ENCODE assay signal across 20 cellular contexts in genomic region chr7:157589680-157590079, GRCh38.
DNase-seq lines count a peak whose midpoint lies in the region; ATAC-seq, FAIRE-seq and TF ChIP-seq lines count a peak whose summit lies in the region.
"Had no signal": no experiment of that assay in that cellular context is flagged by ENCODE, and none has a peak within 500 bp of the region (broad histone marks: within the 10 kb centered on the region; RNA-seq: fewer than 3 reads in every experiment).

No MANE protein-coding gene starts in this region.

- H3K4me3 ChIP-seq in kidney (ENCODE audit: low read length in 2 of 2), result no peak overlapping the region
- no peak overlapping the region for H3K4me3 ChIP-seq in testis
- H3K4me3 ChIP-seq: A549 had no signal

- H3K36me3 Mint-ChIP-seq in T-helper 17 cell (ENCODE audit: low read depth), result no peaks in the 10 kb centered on the region

- H3K4me3 Mint-ChIP-seq in T-helper 17 cell, result no peak overlapping the region
- H3K4me3 Mint-ChIP-seq: CD4-positive, alpha-beta T cell; H9 had no signal

- peak; percentile 51 for ATAC-seq in Right ventricle myocardium superior (ENCODE audit: poor library complexity)
- ATAC-seq in T-helper 17 cell, result no peak
- ATAC-seq in GM18498 (IDR thresholded peaks at IDR 0.05; ENCODE audit: unreplicated experiment), result no peak
- ATAC-seq: A549 had no signal

- H3K27ac Mint-ChIP-seq in T-helper 17 cell, result peak overlapping the region; percentile 9
- H3K27ac Mint-ChIP-seq: CD4-positive, alpha-beta T cell; H9 had no signal

- no peaks in the 10 kb centered on the region for H3K4me1 ChIP-seq in kidney (ENCODE audit: control insufficient read depth in 1 of 2, insufficient read depth in 1 of 2, low read depth in 1 of 2, low read length in 2 of 2)
- H3K4me1 ChIP-seq in testis, result no peaks in the 10 kb centered on the region
- H3K4me1 ChIP-seq: A549, Caco-2 had no signal

- H3K9ac ChIP-seq in kidney (ENCODE audit: low read length in 2 of 2), result no peak overlapping the region

- H3K4me1 Mint-ChIP-seq in T-helper 17 cell, result peaks cover 3% of the 10 kb centered on the region

- 52 to 61% methylated on average over 11 of the region's 11 CpGs for WGBS in testis, 2 donors

- TF ChIP-seq POLR2A in testis (IDR thresholded peaks at IDR 0.05), result no peak

- H3K27me3 Mint-ChIP-seq in T-helper 17 cell, result peaks cover 65% of the 10 kb centered on the region

- no peaks in the 10 kb centered on the region for H3K9me3 ChIP-seq in T-helper 17 cell (ENCODE audit: control insufficient read depth, low read length, poor library complexity, severe bottlenecking)
- H3K9me3 ChIP-seq in kidney (ENCODE audit: control insufficient read depth in 1 of 2, low read length in 2 of 2), result no peaks in the 10 kb centered on the region
- no peaks in the 10 kb centered on the region for H3K9me3 ChIP-seq in testis
- H3K9me3 ChIP-seq: A549, Caco-2 had no signal

- no peak overlapping the region for H3K27ac ChIP-seq in kidney (ENCODE audit: low read depth in 2 of 2, low read length in 2 of 2)
- H3K27ac ChIP-seq in testis, result peak overlapping the region in 1 of 2 donors; percentile 7
- H3K27ac ChIP-seq: 22Rv1, A549, C4-2B had no signal

- intact Hi-C loops in Right ventricle myocardium superior (cut with DNase I), result no loop called here
- intact Hi-C loops in cardiac septum (cut with DNase I), result no loop called here
- intact Hi-C loops in kidney (cut with DNase I), result no loop called here
- intact Hi-C loops in testis (cut with DNase I; ENCODE audit: low total_unique reads), result no loop called here

- no peak for FAIRE-seq in kidney (lab: Jason Lieb, UNC)
- FAIRE-seq: A549, D721Med, GM12892, GM19239, H1, HTR-8/SVneo had no signal

- TF ChIP-seq CTCF in kidney (IDR thresholded peaks at IDR 0.05; ENCODE audit: borderline replicate concordance, extremely low read depth, insufficient read depth) (no peak), testis (IDR thresholded peaks at IDR 0.05) (no peak)

- H3K27me3 ChIP-seq in testis, result no peaks in the 10 kb centered on the region

- H3K36me3 ChIP-seq in kidney (ENCODE audit: control insufficient read depth in 1 of 2, insufficient read depth in 2 of 2, low read length in 2 of 2) (no peaks in the 10 kb centered on the region), testis (ENCODE audit: low read depth, missing control alignments) (no peaks in the 10 kb centered on the region)

- DNase-seq in Right ventricle myocardium superior (no peak), cardiac septum (ENCODE audit: low spot score) (no peak), T-helper 17 cell (no peak), kidney (peak; percentile 42), testis (peak; percentile 67), T-helper 1 cell (no peak)
- DNase-seq: AML-193; Caco-2; CD4-positive, alpha-beta T cell; GDM1; H9 had no signal

Comparison
In these comparisons a context has a peak if more than half of its experiments do, and no peak if none do; other contexts are left out.
1. DNase-seq: peak in kidney (single experiment) and testis (single experiment); none in Right ventricle myocardium superior (single experiment), cardiac septum (single experiment), T-helper 17 cell (0 of 3) and T-helper 1 cell (0 of 5).